1 cellular context compared by ENCODE assay signal in the genomic region with DNA sequence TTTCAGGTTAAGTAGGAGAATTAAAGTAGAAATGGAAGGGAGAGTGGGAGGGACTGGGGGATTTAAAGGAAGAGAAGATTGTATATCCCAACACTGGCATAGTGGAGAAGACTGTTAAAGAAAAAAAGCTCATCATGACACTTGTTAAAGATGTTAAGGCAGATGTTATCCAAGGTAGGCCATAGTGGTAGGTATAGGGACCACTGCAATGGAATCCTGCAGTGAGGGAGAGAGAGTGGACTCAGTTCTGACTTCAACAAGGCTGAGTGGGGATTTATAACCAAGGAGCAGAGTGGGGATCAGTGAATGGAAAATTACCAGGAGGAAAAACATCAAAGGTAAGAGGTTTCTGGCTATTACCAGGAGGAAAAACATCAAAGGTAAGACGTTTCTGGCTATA.
TF ChIP-seq lines count a peak whose summit lies in the region.

No MANE protein-coding gene starts in this region.

TF ChIP-seq in GM23338, 12 proteins besides CTCF, POLR2A, EP300 and RAD21 (continued from another document):
- TF ChIP-seq, protein P1, sequence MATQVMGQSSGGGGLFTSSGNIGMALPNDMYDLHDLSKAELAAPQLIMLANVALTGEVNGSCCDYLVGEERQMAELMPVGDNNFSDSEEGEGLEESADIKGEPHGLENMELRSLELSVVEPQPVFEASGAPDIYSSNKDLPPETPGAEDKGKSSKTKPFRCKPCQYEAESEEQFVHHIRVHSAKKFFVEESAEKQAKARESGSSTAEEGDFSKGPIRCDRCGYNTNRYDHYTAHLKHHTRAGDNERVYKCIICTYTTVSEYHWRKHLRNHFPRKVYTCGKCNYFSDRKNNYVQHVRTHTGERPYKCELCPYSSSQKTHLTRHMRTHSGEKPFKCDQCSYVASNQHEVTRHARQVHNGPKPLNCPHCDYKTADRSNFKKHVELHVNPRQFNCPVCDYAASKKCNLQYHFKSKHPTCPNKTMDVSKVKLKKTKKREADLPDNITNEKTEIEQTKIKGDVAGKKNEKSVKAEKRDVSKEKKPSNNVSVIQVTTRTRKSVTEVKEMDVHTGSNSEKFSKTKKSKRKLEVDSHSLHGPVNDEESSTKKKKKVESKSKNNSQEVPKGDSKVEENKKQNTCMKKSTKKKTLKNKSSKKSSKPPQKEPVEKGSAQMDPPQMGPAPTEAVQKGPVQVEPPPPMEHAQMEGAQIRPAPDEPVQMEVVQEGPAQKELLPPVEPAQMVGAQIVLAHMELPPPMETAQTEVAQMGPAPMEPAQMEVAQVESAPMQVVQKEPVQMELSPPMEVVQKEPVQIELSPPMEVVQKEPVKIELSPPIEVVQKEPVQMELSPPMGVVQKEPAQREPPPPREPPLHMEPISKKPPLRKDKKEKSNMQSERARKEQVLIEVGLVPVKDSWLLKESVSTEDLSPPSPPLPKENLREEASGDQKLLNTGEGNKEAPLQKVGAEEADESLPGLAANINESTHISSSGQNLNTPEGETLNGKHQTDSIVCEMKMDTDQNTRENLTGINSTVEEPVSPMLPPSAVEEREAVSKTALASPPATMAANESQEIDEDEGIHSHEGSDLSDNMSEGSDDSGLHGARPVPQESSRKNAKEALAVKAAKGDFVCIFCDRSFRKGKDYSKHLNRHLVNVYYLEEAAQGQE (IDR thresholded peaks at IDR 0.05; ENCODE audit: unreplicated experiment): no peak
- TF ChIP-seq POLR2AphosphoS5 (IDR thresholded peaks at IDR 0.05; ENCODE audit: low read depth): no peak
- TF ChIP-seq CREB1 (CRISPR knock-in tag; IDR thresholded peaks at IDR 0.05; ENCODE audit: low read depth): no peak
- no peak for TF ChIP-seq EZH2 (IDR thresholded peaks at IDR 0.05; ENCODE audit: low read depth, unreplicated experiment)
- no peak for TF ChIP-seq ZNF331 (CRISPR knock-in tag; IDR thresholded peaks at IDR 0.05; ENCODE audit: low read depth)
- no peak for TF ChIP-seq ZNF114 (CRISPR knock-in tag; IDR thresholded peaks at IDR 0.05)
- TF ChIP-seq JUNB (IDR thresholded peaks at IDR 0.05; ENCODE audit: unreplicated experiment): no peak
